In the genomic region with DNA sequence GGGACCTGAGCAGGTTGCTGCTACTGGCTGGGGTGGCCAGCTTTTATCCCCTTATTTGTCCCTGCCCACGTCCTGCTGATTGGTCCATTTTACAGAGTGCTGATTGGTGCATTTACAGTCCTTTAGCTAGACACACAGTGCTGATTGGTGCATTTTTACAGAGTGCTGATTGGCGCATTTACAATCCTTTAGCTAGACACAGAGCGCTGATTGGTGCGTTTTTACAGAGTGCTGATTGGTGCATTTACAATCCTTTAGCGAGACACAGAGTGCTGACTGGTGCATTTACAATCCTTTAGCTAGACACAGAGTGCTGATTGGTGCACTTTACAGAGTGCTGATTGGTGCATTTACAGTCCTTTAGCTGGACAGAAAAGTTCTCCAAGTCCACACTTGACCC, we compare ENCODE assay signal across 4 cellular contexts.
TF ChIP-seq lines count a peak whose summit lies in the region.

No MANE protein-coding gene starts in this region.

TF ChIP-seq in A549, 52 proteins besides CTCF, POLR2A, EP300 and RAD21:
- peak; percentile 81 for TF ChIP-seq MAFK (IDR thresholded peaks at IDR 0.05; ENCODE audit: partially characterized antibody)

TF ChIP-seq in WTC11, 78 proteins besides CTCF, POLR2A, EP300 and RAD21:
- TF ChIP-seq NFYB (CRISPR knock-in tag; conservative IDR thresholded peaks at IDR 0.05; ENCODE audit: low read depth) = peak; percentile 65

TF ChIP-seq in K562, 482 proteins besides CTCF, POLR2A, EP300 and RAD21:
- peak; percentile 51; the same call in 1 of the 2 replicates for TF ChIP-seq MAFG (tag; conservative IDR thresholded peaks at IDR 0.05)
- peak; percentile 47 for TF ChIP-seq NFYB (IDR thresholded peaks at IDR 0.05; ENCODE audit: extremely low read depth, insufficient read length)
- peak; percentile 32; the same call in 1 of the 2 replicates for TF ChIP-seq C11orf30 (IDR thresholded peaks at IDR 0.05; ENCODE audit: low read depth)
- TF ChIP-seq ASH1L (IDR thresholded peaks at IDR 0.05; ENCODE audit: borderline replicate concordance, low read depth, partially characterized antibody) = peak; percentile 72
- peak; percentile 77 for TF ChIP-seq ZNF316 (IDR thresholded peaks at IDR 0.05)
- TF ChIP-seq CC2D1A (IDR thresholded peaks at IDR 0.05) = peak; percentile 56
- peak; percentile 63; the same call in 1 of the 2 replicates for TF ChIP-seq MBD2 (IDR thresholded peaks at IDR 0.05; ENCODE audit: borderline replicate concordance, low read depth)

TF ChIP-seq in HepG2, 621 proteins besides CTCF, POLR2A, EP300 and RAD21:
- TF ChIP-seq MAFF (IDR thresholded peaks at IDR 0.05; ENCODE audit: low read depth, low read length) (peak; percentile 11; the same call in 1 of the 2 replicates), NFYC (CRISPR knock-in tag; IDR thresholded peaks at IDR 0.05) (peak; percentile 11; the same call in 1 of the 2 replicates)
TF ChIP-seq in HepG2: peak in this region for 2; not testable (repeated sequence) for 619.
